Comparison of ENCODE assay signal across 13 cellular contexts in genomic region chr22:18079706-18080230, GRCh38. TPM values are rescaled to one million over a fixed set of nuclear protein-coding genes. Genes with fewer than 3 reads are reported as not detected.
DNase-seq lines count a peak whose midpoint lies in the region; ATAC-seq and TF ChIP-seq lines count a peak whose summit lies in the region.
"Had no signal": no experiment of that assay in that cellular context is flagged by ENCODE, and none has a peak within 500 bp of the region (broad histone marks: within the 10 kb centered on the region; RNA-seq: fewer than 3 reads in every experiment).

No MANE protein-coding gene starts in this region.

- peaks cover 30% of the 10 kb centered on the region for H3K4me1 ChIP-seq in CD8-positive, alpha-beta T cell (ENCODE audit: insufficient read depth, low read length)
- H3K4me1 ChIP-seq in GM23338 (ENCODE audit: insufficient read depth) (peaks cover 12% of the 10 kb centered on the region; the same call in 1 of the 2 replicates), upper lobe of right lung (peaks cover 23% of the 10 kb centered on the region)

- peaks cover 52% of the 10 kb centered on the region for H3K79me2 ChIP-seq in GM23338 (replicated peaks; ENCODE audit: insufficient read depth)

- DNase-seq in CD8-positive, alpha-beta T cell: no peak
- DNase-seq in GM23338 (ENCODE audit: low spot score) (no peak), naive B cell (no peak), erythroblast (lab: John Stamatoyannopoulos, UW) (no peak), upper lobe of right lung (no peak), RWPE1 (ENCODE audit: low spot score) (no peak), RKO (ENCODE audit: low spot score) (no peak)
- DNase-seq in activated T-helper 1 cell treated with anti-CD3 and anti-CD28 coated beads, Interleukin-12 subunit alpha, Interleukin-12 subunit beta, Interleukin-2, Interleukin-4 antibody, amounts not matched to agents 30 ng/mL and 10 ng/mL and 1 ng/mL, durations not matched to agents 14 hours and 24 hours and 36 hours (ENCODE audit: low spot score): no peak
- DNase-seq: anterior cingulate cortex; COR-L47; effector CD4-positive, alpha-beta T cell; kidney glomerular epithelial cell; thyroid gland had no signal

- no peak for TF ChIP-seq POLR2A in erythroblast (IDR thresholded peaks at IDR 0.05; ENCODE audit: low read length)

- peaks cover 63% of the 10 kb centered on the region for H3K36me3 Mint-ChIP-seq in CD8-positive, alpha-beta T cell
- H3K36me3 Mint-ChIP-seq in GM23338 (ENCODE audit: low read depth) (peaks cover 56% of the 10 kb centered on the region), naive B cell (peaks cover 20 to 36% of the 10 kb centered on the region in 2 donors)
- H3K36me3 Mint-ChIP-seq in activated T-helper 1 cell treated with anti-CD3 and anti-CD28 coated beads, Interleukin-12 subunit alpha, Interleukin-12 subunit beta, Interleukin-2, Interleukin-4 antibody, amounts not matched to agents 30 ng/mL and 10 ng/mL and 1 ng/mL, durations not matched to agents 14 hours and 24 hours and 36 hours (ENCODE audit: low read depth): peaks cover 37% of the 10 kb centered on the region

- H3K36me3 ChIP-seq in CD8-positive, alpha-beta T cell (ENCODE audit: insufficient read depth, low read length): peaks cover 33% of the 10 kb centered on the region
- H3K36me3 ChIP-seq in GM23338 (ENCODE audit: insufficient read depth): peaks cover 21% of the 10 kb centered on the region
- H3K36me3 ChIP-seq in upper lobe of right lung: peaks cover 46% of the 10 kb centered on the region

- no peaks in the 10 kb centered on the region for H3K9me3 Mint-ChIP-seq in CD8-positive, alpha-beta T cell
- H3K9me3 Mint-ChIP-seq in GM23338 (no peaks in the 10 kb centered on the region), naive B cell (no peaks in the 10 kb centered on the region)
- no peaks in the 10 kb centered on the region for H3K9me3 Mint-ChIP-seq in activated T-helper 1 cell treated with anti-CD3 and anti-CD28 coated beads, Interleukin-12 subunit alpha, Interleukin-12 subunit beta, Interleukin-2, Interleukin-4 antibody, amounts not matched to agents 30 ng/mL and 10 ng/mL and 1 ng/mL, durations not matched to agents 14 hours and 24 hours and 36 hours

- H3K4me2 ChIP-seq in GM23338: no peak overlapping the region

- peaks cover 59% of the 10 kb centered on the region for H3K4me1 Mint-ChIP-seq in CD8-positive, alpha-beta T cell (ENCODE audit: low read depth)
- peaks cover 16% of the 10 kb centered on the region for H3K4me1 Mint-ChIP-seq in GM23338
- peaks cover 50% of the 10 kb centered on the region for H3K4me1 Mint-ChIP-seq in activated T-helper 1 cell treated with anti-CD3 and anti-CD28 coated beads, Interleukin-12 subunit alpha, Interleukin-12 subunit beta, Interleukin-2, Interleukin-4 antibody, amounts not matched to agents 30 ng/mL and 10 ng/mL and 1 ng/mL, durations not matched to agents 14 hours and 24 hours and 36 hours (ENCODE audit: low read depth)
- peaks cover 28 to 59% (median 37%) of the 10 kb centered on the region in 3 donors for H3K4me1 Mint-ChIP-seq in naive B cell

- CTCF ChIA-PET in CD8-positive, alpha-beta T cell (lab: Charles Lee): interaction anchor here (6.2 kb wide), 1 partner anchor 250 kb away, joined by 140 read pairs; no protein-coding TSS in a partner anchor
- CTCF ChIA-PET in RWPE1 (lab: Yijun Ruan, JAX): no interaction called here

- H3K4me3 Mint-ChIP-seq in CD8-positive, alpha-beta T cell: peak overlapping the region; percentile 81
- H3K4me3 Mint-ChIP-seq in GM23338: peak overlapping the region; percentile 95; the same call in 2 of the 3 replicates
- peak overlapping the region; percentile 90 for H3K4me3 Mint-ChIP-seq in activated T-helper 1 cell treated with anti-CD3 and anti-CD28 coated beads, Interleukin-12 subunit alpha, Interleukin-12 subunit beta, Interleukin-2, Interleukin-4 antibody, amounts not matched to agents 30 ng/mL and 10 ng/mL and 1 ng/mL, durations not matched to agents 14 hours and 24 hours and 36 hours
- peak overlapping the region in 6 of 8 donors; percentile 9 to 97 (median 82) for H3K4me3 Mint-ChIP-seq in naive B cell

- peaks cover 13% of the 10 kb centered on the region; the same call in 1 of the 2 replicates for H4K20me1 ChIP-seq in GM23338 (replicated peaks; ENCODE audit: insufficient read depth)

- H3F3A ChIP-seq in GM23338 (replicated peaks; ENCODE audit: low read depth): no peaks in the 10 kb centered on the region

- no peaks in the 10 kb centered on the region for H3K9me2 ChIP-seq in GM23338 (ENCODE audit: insufficient read depth)

- TF ChIP-seq CTCF in CD8-positive, alpha-beta T cell (IDR thresholded peaks at IDR 0.05): no peak
- TF ChIP-seq CTCF in GM23338 (conservative IDR thresholded peaks at IDR 0.05; ENCODE audit: low read depth in 2 of 2) (no peak), upper lobe of right lung (IDR thresholded peaks at IDR 0.05) (no peak), RWPE1 (conservative IDR thresholded peaks at IDR 0.05; ENCODE audit: low read depth) (no peak)

- no peak overlapping the region for H2AFZ ChIP-seq in GM23338

- intact Hi-C loops in CD8-positive, alpha-beta T cell (cut with DNase I, micrococcal nuclease): loop anchor here in 1 of 2 experiments (5.0 kb wide), 1 partner anchor 922 kb away; the partner anchor contains the start of gene HDHD5
- intact Hi-C loops in activated T-helper 1 cell treated with anti-CD3 and anti-CD28 coated beads, Interleukin-12 subunit alpha, Interleukin-12 subunit beta, Interleukin-2, Interleukin-4 antibody, amounts not matched to agents 30 ng/mL and 10 ng/mL and 1 ng/mL, durations not matched to agents 14 hours and 24 hours and 36 hours (cut with micrococcal nuclease): loop anchor here (5.0 to 10.0 kb wide), 3 partner anchors 57 to 1165 kb away; partner anchors contain the start of genes ADA2 and MICAL3
- intact Hi-C loops in upper lobe of right lung (cut with DNase I): loop anchor here (5.0 to 10.0 kb wide), 3 partner anchors 95 to 252 kb away; no protein-coding TSS in a partner anchor

- H3K9me3 ChIP-seq in CD8-positive, alpha-beta T cell (ENCODE audit: low read length): no peaks in the 10 kb centered on the region
- no peaks in the 10 kb centered on the region for H3K9me3 ChIP-seq in upper lobe of right lung
- H3K9me3 ChIP-seq: thyroid gland had no signal

- H3K27ac ChIP-seq in CD8-positive, alpha-beta T cell (ENCODE audit: low read depth, low read length): no peak overlapping the region
- H3K27ac ChIP-seq in GM23338 (ENCODE audit: low read depth): no peak overlapping the region
- no peak overlapping the region for H3K27ac ChIP-seq in upper lobe of right lung
- no peak overlapping the region for H3K27ac ChIP-seq in RWPE1
- H3K27ac ChIP-seq: thyroid gland had no signal

- no peaks in the 10 kb centered on the region for H3K27me3 Mint-ChIP-seq in CD8-positive, alpha-beta T cell (ENCODE audit: low read depth)
- H3K27me3 Mint-ChIP-seq in GM23338 (ENCODE audit: insufficient read depth, low read depth, poor library complexity) (peaks cover 3% of the 10 kb centered on the region), naive B cell (no peaks in the 10 kb centered on the region)
- no peaks in the 10 kb centered on the region for H3K27me3 Mint-ChIP-seq in activated T-helper 1 cell treated with anti-CD3 and anti-CD28 coated beads, Interleukin-12 subunit alpha, Interleukin-12 subunit beta, Interleukin-2, Interleukin-4 antibody, amounts not matched to agents 30 ng/mL and 10 ng/mL and 1 ng/mL, durations not matched to agents 14 hours and 24 hours and 36 hours (ENCODE audit: insufficient read depth)

- no peaks in the 10 kb centered on the region for H3K27me3 ChIP-seq in CD8-positive, alpha-beta T cell (ENCODE audit: insufficient read depth, low read length)
- H3K27me3 ChIP-seq in GM23338 (ENCODE audit: insufficient read depth) (no peaks in the 10 kb centered on the region), upper lobe of right lung (no peaks in the 10 kb centered on the region)
- H3K27me3 ChIP-seq: thyroid gland had no signal

- no peak overlapping the region for H3K4me3 ChIP-seq in CD8-positive, alpha-beta T cell (ENCODE audit: low read depth, low read length)
- H3K4me3 ChIP-seq in GM23338 (no peak overlapping the region), upper lobe of right lung (no peak overlapping the region)
- H3K4me3 ChIP-seq: thyroid gland had no signal

- H3K27ac Mint-ChIP-seq in CD8-positive, alpha-beta T cell: no peak overlapping the region
- H3K27ac Mint-ChIP-seq in GM23338: no peak overlapping the region; the same call in 1 of the 2 replicates
- H3K27ac Mint-ChIP-seq in activated T-helper 1 cell treated with anti-CD3 and anti-CD28 coated beads, Interleukin-12 subunit alpha, Interleukin-12 subunit beta, Interleukin-2, Interleukin-4 antibody, amounts not matched to agents 30 ng/mL and 10 ng/mL and 1 ng/mL, durations not matched to agents 14 hours and 24 hours and 36 hours: no peak overlapping the region
- peak overlapping the region in 2 of 6 donors; percentile 71 to 92 for H3K27ac Mint-ChIP-seq in naive B cell

- POLR2A ChIA-PET in CD8-positive, alpha-beta T cell (lab: Charles Lee): interaction anchor here (2.4 kb wide), 1 partner anchor 70 kb away, joined by 8 read pairs; the partner anchor contains the start of gene USP18
- POLR2A ChIA-PET in RWPE1 (lab: Yijun Ruan, JAX; ENCODE audit: low non-redundant PET): no interaction called here

- ATAC-seq in CD8-positive, alpha-beta T cell: no peak
- ATAC-seq in GM23338: no peak
- ATAC-seq in naive B cell (ENCODE audit: low read depth in 2 of 2): no peak
- ATAC-seq in upper lobe of right lung: no peak

RNA-seq across cellular contexts. Expression of gene PEX26, which starts 2.0 kb away (rescaled TPM):
- 10 to 100 TPM; 22.5 to 23.0 TPM for total RNA-seq in CD8-positive, alpha-beta T cell
- 43.0 and 48.9 TPM in 2 replicates for total RNA-seq in GM23338 (2014; rRNA removed; shearing (Covaris generic))
- polyA plus RNA-seq in GM23338 (2016; fragmentation: Nextera tagmentation; extraction: Ambion mirVana): 3.6 and 4.0 TPM in 2 replicates
- total RNA-seq in activated T-helper 1 cell treated with anti-CD3 and anti-CD28 coated beads, Interleukin-12 subunit alpha, Interleukin-12 subunit beta, Interleukin-2, Interleukin-4 antibody, amounts not matched to agents 30 ng/mL and 10 ng/mL and 1 ng/mL, durations not matched to agents 14 hours and 24 hours and 36 hours: 50.0 and 54.4 TPM in 2 replicates
- 1 to 10 TPM; 1.0 to 4.3 (median 2.4) TPM for polyA plus RNA-seq in naive B cell (ENCODE audit: low read depth in 6 of 6)
- 35.5 TPM for total RNA-seq in upper lobe of right lung

RNA-seq across cellular contexts. Expression of gene TUBA8, which starts 30.8 kb away (rescaled TPM):
- total RNA-seq in CD8-positive, alpha-beta T cell: 1 to 10 TPM; 1.3 to 1.4 TPM
- 0.31 TPM in 1 of 2 replicates, not detected in the other for total RNA-seq in GM23338 (2014; rRNA removed; shearing (Covaris generic))
- 0.48 and 0.64 TPM in 2 replicates for polyA plus RNA-seq in GM23338 (2016; fragmentation: Nextera tagmentation; extraction: Ambion mirVana)
- 1.1 and 1.5 TPM in 2 replicates for total RNA-seq in activated T-helper 1 cell treated with anti-CD3 and anti-CD28 coated beads, Interleukin-12 subunit alpha, Interleukin-12 subunit beta, Interleukin-2, Interleukin-4 antibody, amounts not matched to agents 30 ng/mL and 10 ng/mL and 1 ng/mL, durations not matched to agents 14 hours and 24 hours and 36 hours
- 1 to 10 TPM in 3 of 6 donors, under 1 TPM in 2, not detected in 1; 0.78 to 2.4 (median 1.4) TPM for polyA plus RNA-seq in naive B cell (ENCODE audit: low read depth in 6 of 6)
- total RNA-seq in upper lobe of right lung: 1.7 TPM

RNA-seq across cellular contexts. Expression of gene MICAL3, which starts 55.4 kb away (rescaled TPM):
- total RNA-seq in CD8-positive, alpha-beta T cell: 10 to 100 TPM in 1 of 2 experiments, 1 to 10 TPM in 1; 7.0 to 11.7 TPM
- total RNA-seq in GM23338 (2014; rRNA removed; shearing (Covaris generic)): 28.8 and 33.9 TPM in 2 replicates
- polyA plus RNA-seq in GM23338 (2016; fragmentation: Nextera tagmentation; extraction: Ambion mirVana) (10.1 and 11.4 TPM in 2 replicates), naive B cell (ENCODE audit: low read depth in 6 of 6) (10 to 100 TPM; 10.9 to 28.0 (median 15.6) TPM)
- 47.8 and 50.6 TPM in 2 replicates for total RNA-seq in activated T-helper 1 cell treated with anti-CD3 and anti-CD28 coated beads, Interleukin-12 subunit alpha, Interleukin-12 subunit beta, Interleukin-2, Interleukin-4 antibody, amounts not matched to agents 30 ng/mL and 10 ng/mL and 1 ng/mL, durations not matched to agents 14 hours and 24 hours and 36 hours
- 31.2 TPM for total RNA-seq in upper lobe of right lung
